1 cellular context compared by ENCODE assay signal in the genomic region with DNA sequence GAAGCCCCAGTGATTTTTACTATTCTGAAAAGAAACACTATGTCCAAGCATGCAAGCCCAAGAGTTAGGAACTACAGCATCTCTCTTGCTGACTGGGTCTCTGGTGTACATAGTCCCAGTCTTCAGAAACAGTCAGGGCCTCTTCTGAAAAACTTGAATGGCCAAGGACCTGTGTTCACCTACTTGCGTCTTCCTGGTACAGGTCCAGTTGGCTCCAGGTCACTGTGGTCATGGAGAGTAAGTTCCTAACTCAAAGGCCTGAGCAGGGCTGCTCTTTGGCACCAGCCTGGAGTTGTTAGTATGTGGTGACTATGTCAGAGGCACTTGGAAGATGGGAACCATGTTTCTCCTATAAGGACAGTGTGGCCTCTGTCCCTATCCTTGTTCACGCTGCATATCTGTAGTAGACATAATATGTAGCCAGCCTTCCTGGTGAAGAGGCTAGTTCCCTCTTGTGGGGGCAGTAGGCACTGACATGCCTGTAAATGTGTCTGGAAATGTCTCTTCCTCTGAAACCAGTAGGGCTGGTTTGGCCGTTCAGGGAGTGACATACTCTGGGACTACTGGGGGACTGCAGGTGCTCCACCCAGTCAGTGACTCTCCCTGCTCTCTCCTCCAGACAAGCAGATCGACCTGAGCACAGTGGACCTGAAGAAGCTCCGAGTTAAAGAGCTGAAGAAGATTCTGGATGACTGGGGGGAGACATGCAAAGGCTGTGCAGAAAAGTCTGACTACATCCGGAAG.
A peak's percentile ranks its signal among the peaks of the same experiment; 100 is the strongest.
TF ChIP-seq lines count a peak whose summit lies in the region.

No MANE protein-coding gene starts in this region.

TF ChIP-seq in HCT116, 20 proteins besides CTCF, POLR2A, EP300 and RAD21 (continued from another document):
- TF ChIP-seq, protein P1, sequence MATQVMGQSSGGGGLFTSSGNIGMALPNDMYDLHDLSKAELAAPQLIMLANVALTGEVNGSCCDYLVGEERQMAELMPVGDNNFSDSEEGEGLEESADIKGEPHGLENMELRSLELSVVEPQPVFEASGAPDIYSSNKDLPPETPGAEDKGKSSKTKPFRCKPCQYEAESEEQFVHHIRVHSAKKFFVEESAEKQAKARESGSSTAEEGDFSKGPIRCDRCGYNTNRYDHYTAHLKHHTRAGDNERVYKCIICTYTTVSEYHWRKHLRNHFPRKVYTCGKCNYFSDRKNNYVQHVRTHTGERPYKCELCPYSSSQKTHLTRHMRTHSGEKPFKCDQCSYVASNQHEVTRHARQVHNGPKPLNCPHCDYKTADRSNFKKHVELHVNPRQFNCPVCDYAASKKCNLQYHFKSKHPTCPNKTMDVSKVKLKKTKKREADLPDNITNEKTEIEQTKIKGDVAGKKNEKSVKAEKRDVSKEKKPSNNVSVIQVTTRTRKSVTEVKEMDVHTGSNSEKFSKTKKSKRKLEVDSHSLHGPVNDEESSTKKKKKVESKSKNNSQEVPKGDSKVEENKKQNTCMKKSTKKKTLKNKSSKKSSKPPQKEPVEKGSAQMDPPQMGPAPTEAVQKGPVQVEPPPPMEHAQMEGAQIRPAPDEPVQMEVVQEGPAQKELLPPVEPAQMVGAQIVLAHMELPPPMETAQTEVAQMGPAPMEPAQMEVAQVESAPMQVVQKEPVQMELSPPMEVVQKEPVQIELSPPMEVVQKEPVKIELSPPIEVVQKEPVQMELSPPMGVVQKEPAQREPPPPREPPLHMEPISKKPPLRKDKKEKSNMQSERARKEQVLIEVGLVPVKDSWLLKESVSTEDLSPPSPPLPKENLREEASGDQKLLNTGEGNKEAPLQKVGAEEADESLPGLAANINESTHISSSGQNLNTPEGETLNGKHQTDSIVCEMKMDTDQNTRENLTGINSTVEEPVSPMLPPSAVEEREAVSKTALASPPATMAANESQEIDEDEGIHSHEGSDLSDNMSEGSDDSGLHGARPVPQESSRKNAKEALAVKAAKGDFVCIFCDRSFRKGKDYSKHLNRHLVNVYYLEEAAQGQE (IDR thresholded peaks at IDR 0.05; ENCODE audit: low read depth) = no peak
- peak; percentile 21; the same call in 1 of the 2 replicates for TF ChIP-seq POLR2AphosphoS5 (IDR thresholded peaks at IDR 0.05; ENCODE audit: low read depth, low read length)
- no peak for TF ChIP-seq ZFX (IDR thresholded peaks at IDR 0.05)
